Comparison of ENCODE assay signal across 1 cellular context in the genomic region with DNA sequence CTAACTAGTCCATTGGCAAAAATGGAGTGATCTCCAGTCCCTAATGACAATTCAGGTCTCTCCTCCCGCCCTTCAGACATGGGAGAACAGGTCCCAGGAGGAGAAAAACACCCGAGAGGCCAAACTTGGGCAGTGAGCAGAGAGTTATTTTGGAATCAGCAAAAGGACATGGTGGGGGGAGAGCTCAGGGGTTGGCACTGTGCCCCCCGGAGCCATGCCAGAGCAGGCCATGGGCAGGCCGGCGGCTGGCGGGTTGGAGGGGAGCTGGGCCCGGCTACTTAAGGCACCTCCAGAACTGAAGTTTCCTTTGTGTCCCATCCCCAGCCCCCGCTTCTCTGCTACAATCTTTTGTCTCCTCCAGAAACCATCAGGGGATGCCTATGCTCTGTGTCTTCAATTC.
TF ChIP-seq lines count a peak whose summit lies in the region.

No MANE protein-coding gene starts in this region.

TF ChIP-seq in A549, 52 proteins besides CTCF, POLR2A, EP300 and RAD21:
- TF ChIP-seq CHD2 (IDR thresholded peaks at IDR 0.05; ENCODE audit: low read length, partially characterized antibody) (no peak), HOXA7 (CRISPR knock-in tag; IDR thresholded peaks at IDR 0.05) (no peak), RCOR1 (IDR thresholded peaks at IDR 0.05; ENCODE audit: low read depth, low read length) (no peak), JUNB (IDR thresholded peaks at IDR 0.05) (no peak), NPAS2 (CRISPR knock-in tag; IDR thresholded peaks at IDR 0.05; ENCODE audit: borderline replicate concordance) (no peak), RFX5 (IDR thresholded peaks at IDR 0.05) (no peak), HOXB13 (CRISPR knock-in tag; IDR thresholded peaks at IDR 0.05; ENCODE audit: low read depth) (no peak), HEYL (CRISPR knock-in tag; IDR thresholded peaks at IDR 0.05) (no peak), KDM1A (IDR thresholded peaks at IDR 0.05; ENCODE audit: low read depth) (no peak), ZFP36 (IDR thresholded peaks at IDR 0.05; ENCODE audit: borderline replicate concordance, partially characterized antibody) (no peak), EHF (CRISPR knock-in tag; IDR thresholded peaks at IDR 0.05) (no peak), CBX8 (IDR thresholded peaks at IDR 0.05) (no peak)
- TF ChIP-seq, protein P1, sequence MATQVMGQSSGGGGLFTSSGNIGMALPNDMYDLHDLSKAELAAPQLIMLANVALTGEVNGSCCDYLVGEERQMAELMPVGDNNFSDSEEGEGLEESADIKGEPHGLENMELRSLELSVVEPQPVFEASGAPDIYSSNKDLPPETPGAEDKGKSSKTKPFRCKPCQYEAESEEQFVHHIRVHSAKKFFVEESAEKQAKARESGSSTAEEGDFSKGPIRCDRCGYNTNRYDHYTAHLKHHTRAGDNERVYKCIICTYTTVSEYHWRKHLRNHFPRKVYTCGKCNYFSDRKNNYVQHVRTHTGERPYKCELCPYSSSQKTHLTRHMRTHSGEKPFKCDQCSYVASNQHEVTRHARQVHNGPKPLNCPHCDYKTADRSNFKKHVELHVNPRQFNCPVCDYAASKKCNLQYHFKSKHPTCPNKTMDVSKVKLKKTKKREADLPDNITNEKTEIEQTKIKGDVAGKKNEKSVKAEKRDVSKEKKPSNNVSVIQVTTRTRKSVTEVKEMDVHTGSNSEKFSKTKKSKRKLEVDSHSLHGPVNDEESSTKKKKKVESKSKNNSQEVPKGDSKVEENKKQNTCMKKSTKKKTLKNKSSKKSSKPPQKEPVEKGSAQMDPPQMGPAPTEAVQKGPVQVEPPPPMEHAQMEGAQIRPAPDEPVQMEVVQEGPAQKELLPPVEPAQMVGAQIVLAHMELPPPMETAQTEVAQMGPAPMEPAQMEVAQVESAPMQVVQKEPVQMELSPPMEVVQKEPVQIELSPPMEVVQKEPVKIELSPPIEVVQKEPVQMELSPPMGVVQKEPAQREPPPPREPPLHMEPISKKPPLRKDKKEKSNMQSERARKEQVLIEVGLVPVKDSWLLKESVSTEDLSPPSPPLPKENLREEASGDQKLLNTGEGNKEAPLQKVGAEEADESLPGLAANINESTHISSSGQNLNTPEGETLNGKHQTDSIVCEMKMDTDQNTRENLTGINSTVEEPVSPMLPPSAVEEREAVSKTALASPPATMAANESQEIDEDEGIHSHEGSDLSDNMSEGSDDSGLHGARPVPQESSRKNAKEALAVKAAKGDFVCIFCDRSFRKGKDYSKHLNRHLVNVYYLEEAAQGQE (IDR thresholded peaks at IDR 0.05) = no peak
- TF ChIP-seq, protein P2, sequence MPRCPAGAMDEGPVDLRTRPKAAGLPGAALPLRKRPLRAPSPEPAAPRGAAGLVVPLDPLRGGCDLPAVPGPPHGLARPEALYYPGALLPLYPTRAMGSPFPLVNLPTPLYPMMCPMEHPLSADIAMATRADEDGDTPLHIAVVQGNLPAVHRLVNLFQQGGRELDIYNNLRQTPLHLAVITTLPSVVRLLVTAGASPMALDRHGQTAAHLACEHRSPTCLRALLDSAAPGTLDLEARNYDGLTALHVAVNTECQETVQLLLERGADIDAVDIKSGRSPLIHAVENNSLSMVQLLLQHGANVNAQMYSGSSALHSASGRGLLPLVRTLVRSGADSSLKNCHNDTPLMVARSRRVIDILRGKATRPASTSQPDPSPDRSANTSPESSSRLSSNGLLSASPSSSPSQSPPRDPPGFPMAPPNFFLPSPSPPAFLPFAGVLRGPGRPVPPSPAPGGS (IDR thresholded peaks at IDR 0.05) = no peak
- TF ChIP-seq, protein P3, sequence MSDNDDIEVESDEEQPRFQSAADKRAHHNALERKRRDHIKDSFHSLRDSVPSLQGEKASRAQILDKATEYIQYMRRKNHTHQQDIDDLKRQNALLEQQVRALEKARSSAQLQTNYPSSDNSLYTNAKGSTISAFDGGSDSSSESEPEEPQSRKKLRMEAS (IDR thresholded peaks at IDR 0.05) = no peak
